2 cellular contexts compared by ENCODE assay signal in genomic region chr4:3291969-3292570, GRCh38.
TF ChIP-seq lines count a peak whose summit lies in the region.

No MANE protein-coding gene starts in this region.

TF ChIP-seq in SK-N-SH treated with all-trans-retinoic acid at 6 μM for 48 hours, 23 proteins besides CTCF, POLR2A, EP300 and RAD21 (continued from another document):
- TF ChIP-seq BACH2 (CRISPR knock-in tag; IDR thresholded peaks at IDR 0.05; ENCODE audit: borderline replicate concordance) (no peak), CREB5 (CRISPR knock-in tag; IDR thresholded peaks at IDR 0.05; ENCODE audit: low read depth) (no peak), PPARA (CRISPR knock-in tag; IDR thresholded peaks at IDR 0.05; ENCODE audit: borderline replicate concordance) (no peak), TCF4 (CRISPR knock-in tag; IDR thresholded peaks at IDR 0.05; ENCODE audit: borderline replicate concordance) (no peak)

TF ChIP-seq in liver, 16 proteins besides CTCF, POLR2A, EP300 and RAD21 (continued from another document):
- TF ChIP-seq ZBTB33 (IDR thresholded peaks at IDR 0.05) (no peak), GABPA (IDR thresholded peaks at IDR 0.05 in 1 of 2, conservative IDR thresholded peaks at IDR 0.05 in 1 of 2) (no peak), SP1 (IDR thresholded peaks at IDR 0.05) (no peak), TAF1 (conservative IDR thresholded peaks at IDR 0.05) (no peak), FOXA2 (IDR thresholded peaks at IDR 0.05) (no peak)
